1 cellular context compared by ENCODE assay signal in the genomic region with DNA sequence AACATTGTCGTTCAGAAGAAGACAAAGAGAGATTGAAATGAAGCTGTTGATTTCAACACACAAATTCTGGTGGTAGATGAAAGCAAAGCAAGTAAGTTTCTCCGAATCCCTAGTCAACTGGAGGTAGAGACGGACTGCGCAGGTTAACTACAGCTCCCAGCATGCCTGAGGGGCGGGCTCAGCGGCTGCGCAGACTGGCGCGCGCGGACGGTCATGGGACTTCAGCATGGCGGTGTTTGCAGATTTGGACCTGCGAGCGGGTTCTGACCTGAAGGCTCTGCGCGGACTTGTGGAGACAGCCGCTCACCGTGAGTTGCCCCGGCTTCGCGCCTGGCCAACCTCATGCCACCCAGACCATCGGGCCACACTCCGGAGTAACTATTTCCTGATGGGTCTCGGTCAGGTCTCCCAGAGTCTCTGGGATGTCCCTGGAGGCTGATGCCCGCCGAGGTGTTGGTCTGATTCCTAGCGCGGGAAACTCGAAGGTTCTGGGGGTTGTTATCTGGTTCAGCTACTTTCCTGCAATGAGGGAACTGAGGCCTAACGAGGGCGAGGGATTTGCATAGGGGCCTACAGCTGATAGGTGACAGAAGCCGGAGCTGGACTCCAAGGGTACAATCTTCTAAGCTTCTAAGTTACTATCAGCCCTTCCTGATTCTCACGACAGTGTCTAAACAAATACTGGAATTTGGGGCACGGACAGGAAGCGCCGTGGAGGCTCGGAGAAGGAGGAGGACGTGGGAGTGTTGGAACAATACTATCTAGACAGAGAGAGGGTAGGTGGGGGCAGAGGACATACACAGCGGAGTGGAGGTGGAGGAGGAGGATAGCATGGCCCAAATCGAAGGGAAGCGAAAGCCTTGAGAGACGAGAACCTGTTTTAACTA.
TF ChIP-seq lines count a peak whose summit lies in the region.

A gene (plus strand): TSS at position 214 of the 887 bp plus-strand sequence. CDS start 13 bp downstream, at position 227.

TF ChIP-seq in K562, 482 proteins besides CTCF, POLR2A, EP300 and RAD21 (continued from another document):
- peak; percentile 67 for TF ChIP-seq POLR2B (IDR thresholded peaks at IDR 0.05; ENCODE audit: low read depth, partially characterized antibody)
- peak; percentile 86 for TF ChIP-seq C11orf30 (IDR thresholded peaks at IDR 0.05; ENCODE audit: low read depth)
- TF ChIP-seq NFRKB (IDR thresholded peaks at IDR 0.05; ENCODE audit: low read depth): no peak
TF ChIP-seq in K562: peak in this region for 38.
